In the genomic region with DNA sequence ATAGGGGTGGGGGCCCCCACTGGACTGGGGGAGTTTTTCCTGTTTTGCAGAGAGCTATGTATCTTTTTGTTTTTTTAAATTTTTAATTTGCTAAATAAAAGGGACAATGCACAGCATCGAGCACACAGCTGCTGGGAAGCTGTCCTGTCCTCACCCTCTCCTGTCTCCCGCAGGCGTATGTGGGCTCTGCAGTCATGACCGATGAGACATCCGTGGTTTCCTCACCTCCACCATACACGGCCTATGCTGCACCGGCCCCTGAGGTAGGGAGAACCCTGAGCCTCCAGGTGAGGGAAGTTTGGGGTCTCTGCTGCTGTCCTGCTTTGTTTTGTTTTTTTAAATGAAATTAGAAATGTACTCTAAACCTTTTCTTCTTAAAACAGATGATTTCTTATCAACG, we compare ENCODE assay signal across 21 cellular contexts. TPM values are rescaled to one million over a fixed set of nuclear protein-coding genes. Genes with fewer than 3 reads are reported as not detected.
DNase-seq lines count a peak whose midpoint lies in the region; ATAC-seq, FAIRE-seq and TF ChIP-seq lines count a peak whose summit lies in the region.
"Had no signal": no experiment of that assay in that cellular context is flagged by ENCODE, and none has a peak within 500 bp of the region (broad histone marks: within the 10 kb centered on the region; RNA-seq: fewer than 3 reads in every experiment).

No MANE protein-coding gene starts in this region.

- H3K4me1 Mint-ChIP-seq in GM23338 (no peaks in the 10 kb centered on the region), chondrocyte (ENCODE audit: low read depth) (no peaks in the 10 kb centered on the region)
- peaks cover 0 to 18% (median 7%) of the 10 kb centered on the region in 7 donors for H3K4me1 Mint-ChIP-seq in naive thymus-derived CD4-positive, alpha-beta T cell

- peaks cover 32% of the 10 kb centered on the region for H4K20me1 ChIP-seq in GM23338 (replicated peaks; ENCODE audit: insufficient read depth)

- intact Hi-C loops in naive thymus-derived CD4-positive, alpha-beta T cell (cut with micrococcal nuclease) = no loop called here
- intact Hi-C loops in left cardiac atrium (cut with DNase I) = no loop called here

- H3K27me3 Mint-ChIP-seq in GM23338 (ENCODE audit: insufficient read depth, low read depth, poor library complexity) = peaks cover 6% of the 10 kb centered on the region
- H3K27me3 Mint-ChIP-seq in chondrocyte (ENCODE audit: low read depth) = no peaks in the 10 kb centered on the region
- no peaks in the 10 kb centered on the region for H3K27me3 Mint-ChIP-seq in naive thymus-derived CD4-positive, alpha-beta T cell

- H3K79me2 ChIP-seq in GM23338 (replicated peaks; ENCODE audit: insufficient read depth) = peaks cover 28% of the 10 kb centered on the region

- no peak overlapping the region for H3K27ac ChIP-seq in A549
- H3K27ac ChIP-seq in GM23338 (ENCODE audit: low read depth) = no peak overlapping the region
- peak overlapping the region; percentile 18 for H3K27ac ChIP-seq in naive thymus-derived CD4-positive, alpha-beta T cell (ENCODE audit: low read depth, low read length)
- H3K27ac ChIP-seq: BLaER1 treated with 17β-estradiol and CSF1 and Interleukin-3, amounts not matched to agents 10 nM and 100 nM had no signal

- TF ChIP-seq CTCF in A549 (IDR thresholded peaks at IDR 0.05) = no peak
- no peak for TF ChIP-seq CTCF in GM23338 (conservative IDR thresholded peaks at IDR 0.05; ENCODE audit: low read depth in 2 of 2)
- TF ChIP-seq CTCF in chondrocyte (IDR thresholded peaks at IDR 0.05) = no peak

- DNase-seq in A549 (ENCODE audit: low read depth in 1 of 2, low spot score in 1 of 2) (no peak), GM23338 (ENCODE audit: low spot score) (no peak), chondrocyte (ENCODE audit: low spot score) (peak; percentile 44), GM12891 (ENCODE audit: insufficient read length, low spot score) (no peak), putamen (ENCODE audit: low spot score) (no peak), left cardiac atrium (no peak)
- no peak for DNase-seq in naive thymus-derived CD4-positive, alpha-beta T cell
- DNase-seq in activated T-cell treated with anti-CD3 and anti-CD28 coated beads, Interleukin-2, amount 50 U/mL, for 48 hours = no peak
- DNase-seq: Calu3; CD8-positive, alpha-beta T cell; EL; H7; NCI-H1417; NCI-H187; NCI-H2107; NCI-H510A; NCI-H774; SIG-M5 had no signal

- no peaks in the 10 kb centered on the region for H3K9me3 ChIP-seq in A549
- peaks cover 0 to 3% (median 0%) of the 10 kb centered on the region in 3 experiments for H3K9me3 ChIP-seq in naive thymus-derived CD4-positive, alpha-beta T cell (ENCODE audit: control insufficient read depth in 2 of 3, low read length in 3 of 3)

- H3K9me3 Mint-ChIP-seq in GM23338 = peaks cover 8% of the 10 kb centered on the region; the same call in 1 of the 3 replicates
- no peaks in the 10 kb centered on the region for H3K9me3 Mint-ChIP-seq in chondrocyte (ENCODE audit: low read depth)
- H3K9me3 Mint-ChIP-seq in naive thymus-derived CD4-positive, alpha-beta T cell = no peaks in the 10 kb centered on the region
- H3K9me3 Mint-ChIP-seq: CD8-positive, alpha-beta T cell had no signal

- no peak overlapping the region for H3K4me3 ChIP-seq in A549
- H3K4me3 ChIP-seq in GM23338 = no peak overlapping the region
- H3K4me3 ChIP-seq in naive thymus-derived CD4-positive, alpha-beta T cell (ENCODE audit: low read length) = no peak overlapping the region
- H3K4me3 ChIP-seq: BLaER1 treated with 17β-estradiol and CSF1 and Interleukin-3, amounts not matched to agents 10 nM and 100 nM had no signal

- no peak overlapping the region for H2AFZ ChIP-seq in GM23338

- H3K4me2 ChIP-seq in A549 = no peak overlapping the region
- H3K4me2 ChIP-seq in GM23338 = no peak overlapping the region
- H3K4me2 ChIP-seq: BLaER1 treated with 17β-estradiol and CSF1 and Interleukin-3, amounts not matched to agents 10 nM and 100 nM had no signal

- H3F3A ChIP-seq in GM23338 (replicated peaks; ENCODE audit: low read depth) = no peaks in the 10 kb centered on the region

- POLR2A ChIA-PET in A549 (lab: Yijun Ruan, JAX) = interaction anchor here (0.8 kb wide), 1 partner anchor 39 kb away, joined by 3 read pairs; no protein-coding TSS in a partner anchor
- POLR2A ChIA-PET in naive thymus-derived CD4-positive, alpha-beta T cell (lab: Charles Lee) = no interaction called here

- no peak for TF ChIP-seq POLR2A in A549 (IDR thresholded peaks at IDR 0.05; ENCODE audit: low read length)
- no peak for TF ChIP-seq POLR2A in GM12891 (IDR thresholded peaks at IDR 0.05; ENCODE audit: low read depth, low read length)

- H3K4me3 Mint-ChIP-seq in GM23338 = no peak overlapping the region
- no peak overlapping the region for H3K4me3 Mint-ChIP-seq in chondrocyte (ENCODE audit: unreplicated experiment)
- no peak overlapping the region for H3K4me3 Mint-ChIP-seq in naive thymus-derived CD4-positive, alpha-beta T cell
- H3K4me3 Mint-ChIP-seq: CD8-positive, alpha-beta T cell had no signal

- CTCF ChIA-PET in A549 (lab: Yijun Ruan, JAX) = interaction anchor here (0.6 to 2.1 kb wide), 3 partner anchors 21 to 669 kb away, joined by 3 to 8 read pairs (median 4); a partner anchor contains a TSS
- CTCF ChIA-PET in naive thymus-derived CD4-positive, alpha-beta T cell (lab: Charles Lee) = no interaction called here

- no peak for TF ChIP-seq EP300 in A549 (IDR thresholded peaks at IDR 0.05)

- H3K27ac Mint-ChIP-seq in GM23338 (no peak overlapping the region), chondrocyte (ENCODE audit: unreplicated experiment) (no peak overlapping the region)
- peak overlapping the region in 2 of 9 donors; percentile 15 to 49 for H3K27ac Mint-ChIP-seq in naive thymus-derived CD4-positive, alpha-beta T cell
- H3K27ac Mint-ChIP-seq: CD8-positive, alpha-beta T cell had no signal

- H3K36me3 Mint-ChIP-seq in GM23338 (ENCODE audit: low read depth) = peaks cover 80% of the 10 kb centered on the region
- peaks cover 26% of the 10 kb centered on the region for H3K36me3 Mint-ChIP-seq in chondrocyte (ENCODE audit: low read depth)
- H3K36me3 Mint-ChIP-seq in naive thymus-derived CD4-positive, alpha-beta T cell = peaks cover 7 to 60% (median 35%) of the 10 kb centered on the region in 5 donors

- FAIRE-seq in A549 (lab: Jason Lieb, UNC) = no peak
- no peak for FAIRE-seq in GM12891 (lab: Jason Lieb, UNC)
- FAIRE-seq: GM12892, GM18507 had no signal

- TF ChIP-seq RAD21 in A549 (conservative IDR thresholded peaks at IDR 0.05 in 1 of 2, IDR thresholded peaks at IDR 0.05 in 1 of 2) = no peak

- ATAC-seq in A549 = peak; percentile 47 to 66; a peak in 4 of 6 replicates
- ATAC-seq in GM23338 = peak; percentile 52
- ATAC-seq in naive thymus-derived CD4-positive, alpha-beta T cell = peak; percentile 44
- no peak for ATAC-seq in left cardiac atrium
- ATAC-seq: CD8-positive, alpha-beta T cell had no signal

- peaks cover 15% of the 10 kb centered on the region for H3K36me3 ChIP-seq in GM23338 (ENCODE audit: insufficient read depth)
- peaks cover 5 to 42% (median 7%) of the 10 kb centered on the region in 3 experiments for H3K36me3 ChIP-seq in naive thymus-derived CD4-positive, alpha-beta T cell (ENCODE audit: control insufficient read depth in 2 of 3, insufficient read depth in 3 of 3, low read length in 3 of 3)

- 91% methylated on average over 8 of the region's 8 CpGs for WGBS in A549 (ENCODE audit: missing lambda C conversion rate)

- H3K4me1 ChIP-seq in A549 (no peaks in the 10 kb centered on the region), GM23338 (ENCODE audit: insufficient read depth) (no peaks in the 10 kb centered on the region)
- no peaks in the 10 kb centered on the region for H3K4me1 ChIP-seq in naive thymus-derived CD4-positive, alpha-beta T cell (ENCODE audit: control insufficient read depth in 2 of 2, insufficient read depth in 2 of 2, low read length in 2 of 2)
- H3K4me1 ChIP-seq: BLaER1 treated with 17β-estradiol and CSF1 and Interleukin-3, amounts not matched to agents 10 nM and 100 nM had no signal

- H3K27me3 ChIP-seq in GM23338 (ENCODE audit: insufficient read depth) = no peaks in the 10 kb centered on the region
- H3K27me3 ChIP-seq in naive thymus-derived CD4-positive, alpha-beta T cell (ENCODE audit: control insufficient read depth in 2 of 2, insufficient read depth in 2 of 2, low read length in 2 of 2) = no peaks in the 10 kb centered on the region
- H3K27me3 ChIP-seq: BLaER1 treated with 17β-estradiol and CSF1 and Interleukin-3, amounts not matched to agents 10 nM and 100 nM had no signal

- no peaks in the 10 kb centered on the region for H3K9me2 ChIP-seq in GM23338 (ENCODE audit: insufficient read depth)

TF ChIP-seq in A549, 52 proteins besides CTCF, POLR2A, EP300 and RAD21 (continues in another document):
- TF ChIP-seq FOXS1 (CRISPR knock-in tag; IDR thresholded peaks at IDR 0.05) = no peak

TF ChIP-seq in GM23338, 12 proteins besides CTCF, POLR2A, EP300 and RAD21 (continues in another document):
- no peak for TF ChIP-seq JUNB (IDR thresholded peaks at IDR 0.05; ENCODE audit: unreplicated experiment)

TF ChIP-seq in GM12891, 5 proteins besides CTCF, POLR2A, EP300 and RAD21 (continues in another document):
- TF ChIP-seq POU2F2 (IDR thresholded peaks at IDR 0.05; ENCODE audit: low read depth, low read length) = no peak

RNA-seq across cellular contexts. Expression of a gene that starts 27.6 kb away (rescaled TPM):
- polyA plus RNA-seq in A549 (2011; rRNA removed) (70.6 and 76.6 TPM in 2 replicates), A549 (2017; fragmentation: RNase III; extraction: RNeasy Plus Mini Kit Qiagen cat#74134 plus additional on column Dnase treatment) (54.4 to 57.5 TPM (median 57.0 TPM) in 3 replicates), GM23338 (2016; fragmentation: Nextera tagmentation; extraction: Ambion mirVana) (33.4 and 39.8 TPM in 2 replicates)
- polyA plus RNA-seq in A549 (2012; cell fraction: cytosol; rRNA removed) = 68.4 and 105 TPM in 2 replicates
- polyA plus RNA-seq in A549 (2012; cell fraction: nucleus; rRNA removed) = 29.6 and 35.5 TPM in 2 replicates
- 78.0 and 89.8 TPM in 2 replicates for polyA minus RNA-seq in A549 (2011; rRNA and poly(A)+ RNA removed)
- total RNA-seq in GM23338 (2014; rRNA removed; shearing (Covaris generic)) = 95.5 and 99.2 TPM in 2 replicates
- total RNA-seq in chondrocyte (44.5 to 60.6 TPM (median 57.7 TPM) in 3 replicates), left cardiac atrium (10 to 100 TPM; 30.9 to 38.2 TPM)
- 10 to 100 TPM; 43.1 to 92.3 (median 55.8) TPM for total RNA-seq in naive thymus-derived CD4-positive, alpha-beta T cell
- 10 to 100 TPM; 64.4 to 66.6 TPM for polyA plus RNA-seq in naive thymus-derived CD4-positive, alpha-beta T cell
- polyA plus RNA-seq in GM12891 (2012; ENCODE audit: low read depth, missing spikeins) = 20.3 TPM

RNA-seq across cellular contexts. Expression of a gene that starts 39.5 kb away (rescaled TPM):
- 86.8 and 106 TPM in 2 replicates for polyA plus RNA-seq in A549 (2011; rRNA removed)
- 73.6 and 125 TPM in 2 replicates for polyA plus RNA-seq in A549 (2012; cell fraction: cytosol; rRNA removed)
- 135 and 159 TPM in 2 replicates for polyA plus RNA-seq in A549 (2012; cell fraction: nucleus; rRNA removed)
- 80.9 to 84.0 TPM (median 83.2 TPM) in 3 replicates for polyA plus RNA-seq in A549 (2017; fragmentation: RNase III; extraction: RNeasy Plus Mini Kit Qiagen cat#74134 plus additional on column Dnase treatment)
- 92.2 and 106 TPM in 2 replicates for polyA minus RNA-seq in A549 (2011; rRNA and poly(A)+ RNA removed)
- 70.5 and 76.8 TPM in 2 replicates for total RNA-seq in GM23338 (2014; rRNA removed; shearing (Covaris generic))
- 18.8 and 19.1 TPM in 2 replicates for polyA plus RNA-seq in GM23338 (2016; fragmentation: Nextera tagmentation; extraction: Ambion mirVana)
- total RNA-seq in chondrocyte = 94.9 to 118 TPM (median 111 TPM) in 3 replicates
- total RNA-seq in naive thymus-derived CD4-positive, alpha-beta T cell = 10 to 100 TPM; 50.5 to 82.9 (median 66.7) TPM
- polyA plus RNA-seq in naive thymus-derived CD4-positive, alpha-beta T cell = 10 to 100 TPM; 36.3 to 41.3 TPM
- polyA plus RNA-seq in GM12891 (2012; ENCODE audit: low read depth, missing spikeins) = 39.7 TPM
- total RNA-seq in left cardiac atrium = 10 to 100 TPM; 78.7 to 94.7 TPM

Comparison
In these comparisons a context has a peak if more than half of its experiments do, and no peak if none do; other contexts are left out.
1. ATAC-seq: peak in A549 (2 of 2), GM23338 (single experiment) and naive thymus-derived CD4-positive, alpha-beta T cell (single experiment); none in left cardiac atrium (0 of 2).